12 cellular contexts compared by ENCODE assay signal in the genomic region with DNA sequence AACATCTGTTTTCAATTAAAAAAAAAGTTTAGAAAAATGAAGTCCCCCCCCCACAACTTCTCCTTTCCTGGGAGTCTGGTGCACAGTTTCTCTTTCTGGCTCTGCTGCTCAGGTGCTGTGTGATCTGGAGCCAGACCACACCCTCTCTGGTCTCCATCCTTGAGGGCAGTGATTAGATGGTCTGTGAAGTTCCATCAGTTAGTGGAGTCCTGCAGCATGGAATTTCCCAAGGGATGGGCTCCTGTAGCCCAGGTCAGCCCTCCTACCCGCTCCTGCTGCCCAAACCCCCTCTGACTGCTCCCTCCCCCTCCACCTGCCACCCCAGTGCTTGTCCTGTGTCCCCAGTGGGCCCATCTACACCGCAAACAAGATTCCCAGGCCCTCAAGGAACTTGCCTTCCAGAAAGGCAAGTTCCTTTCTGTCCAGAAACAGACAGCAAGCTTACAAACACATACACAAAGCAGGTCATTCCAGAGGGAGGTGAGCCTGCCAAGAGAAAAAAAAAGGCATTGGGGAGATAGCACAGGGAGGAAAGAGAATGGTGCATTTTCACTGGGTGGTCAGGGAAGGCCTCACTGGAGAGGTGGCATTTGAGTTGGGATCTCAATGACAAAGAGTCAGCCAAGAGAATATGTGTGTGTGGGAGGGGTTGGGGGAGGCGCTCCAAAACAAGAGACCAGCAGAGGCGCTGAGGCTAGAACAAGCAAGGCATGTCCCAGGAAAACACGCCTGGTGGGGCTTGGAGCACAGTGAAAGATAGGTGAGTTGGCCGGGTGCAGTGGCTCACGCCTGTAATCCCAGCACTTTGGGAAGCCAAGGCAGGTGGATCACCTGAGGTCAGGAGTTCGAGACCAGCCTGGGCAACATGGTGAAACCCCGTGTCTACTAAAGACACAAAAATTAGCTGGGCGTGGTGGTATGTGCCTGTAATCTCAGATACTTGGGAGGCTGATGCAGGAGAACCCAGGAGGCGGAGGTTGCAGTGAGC. TPM values are rescaled to one million over a fixed set of nuclear protein-coding genes. Genes with fewer than 3 reads are reported as not detected.
DNase-seq lines count a peak whose midpoint lies in the region; ATAC-seq and TF ChIP-seq lines count a peak whose summit lies in the region.
"Had no signal": no experiment of that assay in that cellular context is flagged by ENCODE, and none has a peak within 500 bp of the region (broad histone marks: within the 10 kb centered on the region; RNA-seq: fewer than 3 reads in every experiment).

No MANE protein-coding gene starts in this region.

- peak overlapping the region; percentile 77 to 92 (median 88) for H3K27ac Mint-ChIP-seq in nephron
- H3K27ac Mint-ChIP-seq: CD4-positive, alpha-beta T cell; T-helper 17 cell had no signal

- ATAC-seq in RWPE2 (ENCODE audit: low read depth) (peak; percentile 5; the same call in 1 of the 3 replicates), HG03565 (IDR thresholded peaks at IDR 0.05; ENCODE audit: unreplicated experiment) (no peak), GM21723 (IDR thresholded peaks at IDR 0.05; ENCODE audit: unreplicated experiment) (no peak), upper lobe of left lung (ENCODE audit: low FRiP score in 2 of 2) (no peak)
- ATAC-seq: T-helper 17 cell had no signal

- peak; percentile 3 for TF ChIP-seq CTCF in GM12864 (IDR thresholded peaks at IDR 0.05; ENCODE audit: low read depth, low read length, missing control alignments)
- no peak for TF ChIP-seq CTCF in RWPE2 (IDR thresholded peaks at IDR 0.05; ENCODE audit: poor library complexity, severe bottlenecking)
- no peak for TF ChIP-seq CTCF in fibroblast of villous mesenchyme (IDR thresholded peaks at IDR 0.05; ENCODE audit: insufficient read depth, low read depth, low read length)
- TF ChIP-seq CTCF in nephron (IDR thresholded peaks at IDR 0.05; ENCODE audit: unreplicated experiment in 3 of 3) = no peak
- no peak for TF ChIP-seq CTCF in upper lobe of left lung (IDR thresholded peaks at IDR 0.05)

- no peaks in the 10 kb centered on the region for H3K36me3 Mint-ChIP-seq in nephron (ENCODE audit: low read depth)

- TF ChIP-seq EP300 in upper lobe of left lung (IDR thresholded peaks at IDR 0.05) = no peak

- H3K27me3 ChIP-seq in RWPE2 (ENCODE audit: insufficient read depth, poor library complexity, severe bottlenecking) = no peaks in the 10 kb centered on the region
- H3K27me3 ChIP-seq in upper lobe of left lung = no peaks in the 10 kb centered on the region
- H3K27me3 ChIP-seq: adrenal gland, left lung had no signal

- peak overlapping the region in 1 of 3 experiments; percentile 2 for H3K4me3 Mint-ChIP-seq in nephron
- H3K4me3 Mint-ChIP-seq: CD4-positive, alpha-beta T cell; T-helper 17 cell had no signal

- H3K27me3 Mint-ChIP-seq in nephron (ENCODE audit: low read depth) = no peaks in the 10 kb centered on the region
- H3K27me3 Mint-ChIP-seq: CD4-positive, alpha-beta T cell had no signal

- peaks cover 12% of the 10 kb centered on the region for H3K4me1 ChIP-seq in RWPE2 (ENCODE audit: insufficient read depth, poor library complexity, severe bottlenecking)
- peaks cover 12 to 38% (median 18%) of the 10 kb centered on the region in 4 donors for H3K4me1 ChIP-seq in upper lobe of left lung

- WGBS in upper lobe of left lung, 2 donors = 73 to 83% methylated on average over 11 of the region's 11 CpGs

- H3K4me3 ChIP-seq in GM12864 (ENCODE audit: low read depth, low read length) = no peak overlapping the region
- H3K4me3 ChIP-seq in RWPE2 (ENCODE audit: severe bottlenecking) = no peak overlapping the region
- no peak overlapping the region for H3K4me3 ChIP-seq in fibroblast of villous mesenchyme (ENCODE audit: low read depth, low read length)
- H3K4me3 ChIP-seq in upper lobe of left lung = no peak overlapping the region
- H3K4me3 ChIP-seq: adrenal gland, left lung had no signal

- DNase-seq in GM12864 (ENCODE audit: low read depth) = no peak
- no peak for DNase-seq in RWPE2 (ENCODE audit: low spot score)
- peak; percentile 48 for DNase-seq in fibroblast of villous mesenchyme (ENCODE audit: low read depth)
- no peak for DNase-seq in T-helper 9 cell
- DNase-seq in upper lobe of left lung = no peak
- DNase-seq: T-helper 17 cell had no signal

- peaks cover 60% of the 10 kb centered on the region for H3K4me1 Mint-ChIP-seq in nephron

- H3K9me3 ChIP-seq in RWPE2 (ENCODE audit: severe bottlenecking) = no peaks in the 10 kb centered on the region
- H3K9me3 ChIP-seq in upper lobe of left lung = no peaks in the 10 kb centered on the region
- H3K9me3 ChIP-seq: adrenal gland, left lung had no signal

- no peaks in the 10 kb centered on the region for H3K36me3 ChIP-seq in RWPE2 (ENCODE audit: low read depth)
- no peaks in the 10 kb centered on the region for H3K36me3 ChIP-seq in upper lobe of left lung
- H3K36me3 ChIP-seq: adrenal gland, left lung had no signal

- H3K27ac ChIP-seq in RWPE2 (ENCODE audit: poor library complexity, severe bottlenecking) = no peak overlapping the region
- H3K27ac ChIP-seq in upper lobe of left lung = no peak overlapping the region
- H3K27ac ChIP-seq: left lung had no signal

- TF ChIP-seq POLR2A in upper lobe of left lung (IDR thresholded peaks at IDR 0.05) = no peak

- no peaks in the 10 kb centered on the region for H3K9me3 Mint-ChIP-seq in nephron
- H3K9me3 Mint-ChIP-seq: CD4-positive, alpha-beta T cell had no signal

RNA-seq across cellular contexts. Expression of a gene that starts 49.5 kb away (rescaled TPM):
- total RNA-seq in fibroblast of villous mesenchyme (1.6 and 2.2 TPM in 2 replicates), upper lobe of left lung (10 to 100 TPM in 2 of 6 donors, 1 to 10 TPM in 4; 6.7 to 17.0 (median 9.2) TPM)

RNA-seq across cellular contexts. Expression of a gene that starts 57.2 kb away (rescaled TPM):
- total RNA-seq in fibroblast of villous mesenchyme = 9.9 and 37.0 TPM in 2 replicates
- total RNA-seq in upper lobe of left lung = 10 to 100 TPM in 4 of 6 donors, 1 to 10 TPM in 2; 8.4 to 27.7 (median 20.5) TPM
- total RNA-seq: T-helper 17 cell had no signal
